8 cellular contexts compared by ENCODE assay signal in the genomic region with DNA sequence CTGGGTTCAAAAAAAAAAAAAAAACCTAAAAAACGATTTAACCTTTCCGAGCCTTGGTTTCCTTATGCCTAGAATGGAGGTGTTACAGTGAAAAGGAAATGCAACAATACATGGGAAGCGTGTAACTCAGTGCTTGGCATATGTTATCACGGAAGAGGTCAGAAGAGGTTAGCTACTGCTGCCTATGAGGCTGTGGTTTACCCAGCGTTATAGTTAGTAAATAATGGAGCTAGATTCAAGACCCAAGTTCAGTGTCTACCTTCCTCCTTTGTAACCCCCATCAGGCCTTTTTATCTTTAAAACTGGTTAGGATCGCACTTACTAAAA. TPM values are rescaled to one million over a fixed set of nuclear protein-coding genes. Genes with fewer than 3 reads are reported as not detected.
DNase-seq lines count a peak whose midpoint lies in the region; ATAC-seq and TF ChIP-seq lines count a peak whose summit lies in the region.

No MANE protein-coding gene starts in this region.

- no peak for TF ChIP-seq POLR2A in prostate gland (IDR thresholded peaks at IDR 0.05)

- WGBS in prostate gland, result 18% methylated on average over 6 of the region's 6 CpGs

- intact Hi-C loops in prostate gland (cut with DNase I), result loop anchor here (10.0 kb wide), 2 partner anchors 108 to 162 kb away; no protein-coding TSS in a partner anchor

- H2AFZ ChIP-seq in fibroblast of lung (ENCODE audit: low read length), result no peak overlapping the region

- H3K9me3 ChIP-seq in ES-I3 (ENCODE audit: control insufficient read depth, insufficient read depth, low read length) (no peaks in the 10 kb centered on the region), SJSA1 (replicated peaks) (no peaks in the 10 kb centered on the region), fibroblast of lung (ENCODE audit: control insufficient read depth, insufficient read depth, low read depth, low read length) (no peaks in the 10 kb centered on the region), prostate gland (no peaks in the 10 kb centered on the region)

- DNase-seq in SJSA1 (ENCODE audit: low read depth in 1 of 2, low spot score in 2 of 2), result no peak
- DNase-seq in fibroblast of lung (ENCODE audit: low read depth in 2 of 2), result no peak
- DNase-seq in prostate gland (ENCODE audit: low spot score), result no peak
- no peak for DNase-seq in AML-193 (lab: John Stamatoyannopoulos, UW)

- no peaks in the 10 kb centered on the region for H3K79me2 ChIP-seq in fibroblast of lung (ENCODE audit: control insufficient read depth, insufficient read depth, low read length)

- no peak for TF ChIP-seq CTCF in fibroblast of lung (conservative IDR thresholded peaks at IDR 0.05 in 1 of 2, IDR thresholded peaks at IDR 0.05 in 1 of 2; ENCODE audit: low read depth in 1 of 2, low read length in 2 of 2)
- no peak for TF ChIP-seq CTCF in prostate gland (IDR thresholded peaks at IDR 0.05)

- H3K9ac ChIP-seq in ES-I3 (ENCODE audit: low read depth, low read length) (peak overlapping the region; percentile 98), fibroblast of lung (ENCODE audit: insufficient read depth, low read length) (peak overlapping the region; percentile 91)

- no peaks in the 10 kb centered on the region for H4K20me1 ChIP-seq in fibroblast of lung (ENCODE audit: control insufficient read depth, extremely low read depth, insufficient read depth, low read length)

- H3K27me3 ChIP-seq in SJSA1 (replicated peaks), result peaks cover 9% of the 10 kb centered on the region
- no peaks in the 10 kb centered on the region for H3K27me3 ChIP-seq in fibroblast of lung (ENCODE audit: control insufficient read depth, insufficient read depth, low read length)
- H3K27me3 ChIP-seq in prostate gland (replicated peaks; ENCODE audit: insufficient read depth), result no peaks in the 10 kb centered on the region

- H3K4me3 ChIP-seq in SJSA1, result peak overlapping the region; percentile 80
- peak overlapping the region; percentile 68 to 91 (median 80) for H3K4me3 ChIP-seq in fibroblast of lung (replicated peaks in 1 of 4; ENCODE audit: control extremely low read depth in 1 of 4, insufficient read depth in 1 of 4, low read depth in 3 of 4, low read length in 4 of 4)
- peak overlapping the region; percentile 55 to 93 for H3K4me3 ChIP-seq in prostate gland

- H3K27ac ChIP-seq in SJSA1, result no peak overlapping the region
- peak overlapping the region; percentile 88 for H3K27ac ChIP-seq in fibroblast of lung (ENCODE audit: insufficient read depth, low read length)
- H3K27ac ChIP-seq in prostate gland, result peak overlapping the region; percentile 89 to 98

- H3K36me3 ChIP-seq in ES-I3 (ENCODE audit: insufficient read depth, low read length) (no peaks in the 10 kb centered on the region), SJSA1 (no peaks in the 10 kb centered on the region), fibroblast of lung (ENCODE audit: control insufficient read depth, insufficient read depth, low read length) (no peaks in the 10 kb centered on the region), prostate gland (no peaks in the 10 kb centered on the region)

- ATAC-seq in HG02588 (IDR thresholded peaks at IDR 0.05; ENCODE audit: unreplicated experiment) (no peak), GM18498 (IDR thresholded peaks at IDR 0.05; ENCODE audit: unreplicated experiment) (no peak), GM18870 (IDR thresholded peaks at IDR 0.05; ENCODE audit: unreplicated experiment) (no peak)

- H3K4me1 ChIP-seq in ES-I3 (ENCODE audit: insufficient read depth, low read length) (peaks cover 10% of the 10 kb centered on the region; the same call in 1 of the 2 replicates), SJSA1 (replicated peaks) (peaks cover 12% of the 10 kb centered on the region), fibroblast of lung (ENCODE audit: control insufficient read depth, extremely low read depth, insufficient read depth, low read length) (peaks cover 7% of the 10 kb centered on the region), prostate gland (replicated peaks) (peaks cover 5% of the 10 kb centered on the region)

- peak overlapping the region; percentile 94 for H3K4me2 ChIP-seq in fibroblast of lung (ENCODE audit: extremely low read depth, insufficient read depth, low read length)

RNA-seq across cellular contexts. Expression of gene IFT43, which starts 0.8 kb away (rescaled TPM):
- total RNA-seq in SJSA1 (2014; rRNA removed; shearing (Covaris generic)), result 10.2 and 20.5 TPM in 2 replicates
- total RNA-seq in fibroblast of lung (28.8 and 35.2 TPM in 2 replicates), prostate gland (10 to 100 TPM; 43.1 to 55.9 TPM)
- polyA plus RNA-seq in fibroblast of lung, result 41.2 and 54.9 TPM in 2 replicates
- 40.7 and 58.6 TPM in 2 replicates for polyA plus RNA-seq in fibroblast of lung (2012)
- polyA minus RNA-seq in fibroblast of lung (ENCODE audit: low replicate concordance), result 15.2 and 23.1 TPM in 2 replicates

RNA-seq across cellular contexts. Expression of gene TGFB3, which starts 4.6 kb away (rescaled TPM):
- total RNA-seq in SJSA1 (2014; rRNA removed; shearing (Covaris generic)), result 0.32 TPM in 1 of 2 replicates, not detected in the other
- total RNA-seq in fibroblast of lung (5.9 and 10.5 TPM in 2 replicates), prostate gland (100 to 1,000 TPM; 136 to 140 TPM)
- polyA plus RNA-seq in fibroblast of lung, result 7.8 and 30.8 TPM in 2 replicates
- 5.0 and 19.4 TPM in 2 replicates for polyA plus RNA-seq in fibroblast of lung (2012)
- 13.9 and 44.3 TPM in 2 replicates for polyA minus RNA-seq in fibroblast of lung (ENCODE audit: low replicate concordance)

Comparison
In these comparisons a context has a peak if more than half of its experiments do, and no peak if none do; other contexts are left out.
1. RNA of gene TGFB3, which starts 4.6 kb away (total RNA-seq): 136 to 140 TPM in prostate gland; 5.9 to 10.5 TPM in fibroblast of lung and 0.32 TPM in SJSA1; every median in the first group is over 10 times any median in the second.
2. Peak in every context shown above with its lines, with median percentiles within 50 percentile points of each other: H3K4me3 ChIP-seq.